18 cellular contexts compared by ENCODE assay signal in genomic region chr1:21304488-21304887, GRCh38. TPM values are rescaled to one million over a fixed set of nuclear protein-coding genes. Genes with fewer than 3 reads are reported as not detected.
DNase-seq lines count a peak whose midpoint lies in the region; ATAC-seq and TF ChIP-seq lines count a peak whose summit lies in the region.
"Had no signal": no experiment of that assay in that cellular context is flagged by ENCODE, and none has a peak within 500 bp of the region (broad histone marks: within the 10 kb centered on the region; RNA-seq: fewer than 3 reads in every experiment).

No MANE protein-coding gene starts in this region.

- no peaks in the 10 kb centered on the region for H3K9me3 Mint-ChIP-seq in activated T-cell treated with anti-CD3 and anti-CD28 coated beads, Interleukin-2, amount 50 U/mL, for 72 hours
- H3K9me3 Mint-ChIP-seq in memory B cell (no peaks in the 10 kb centered on the region), type B pancreatic cell (no peaks in the 10 kb centered on the region)
- no peaks in the 10 kb centered on the region for H3K9me3 Mint-ChIP-seq in CD8-positive, alpha-beta T cell
- H3K9me3 Mint-ChIP-seq: activated CD8-positive, alpha-beta T cell treated with anti-CD3 and anti-CD28 coated beads for 36 hours had no signal

- intact Hi-C loops in CD8-positive, alpha-beta T cell (cut with DNase I, micrococcal nuclease): no loop called here

- no peak for DNase-seq in activated T-cell treated with anti-CD3 and anti-CD28 coated beads, Interleukin-2, amount 50 U/mL, for 72 hours
- DNase-seq in activated T-cell treated with anti-CD3 and anti-CD28 coated beads for 4 hours (no peak), SK-N-MC (ENCODE audit: low read depth, low spot score) (no peak), memory B cell (ENCODE audit: low spot score in 2 of 2) (no peak), type B pancreatic cell (ENCODE audit: extremely low spot score, unreplicated experiment) (no peak), GM10248 (ENCODE audit: extremely low spot score) (no peak), hepatic stellate cell (ENCODE audit: low spot score) (no peak)
- DNase-seq in CD8-positive, alpha-beta T cell: no peak
- DNase-seq: activated CD8-positive, alpha-beta T cell treated with anti-CD3 and anti-CD28 coated beads for 36 hours; colonic mucosa; mammary epithelial cell; NCI-H2227 treated with DMSO at 0.1 percent for 48 hours; SHP77 treated with DMSO at 0.1 percent for 48 hours; stimulated activated CD4-positive, alpha-beta T cell treated with anti-CD3 and anti-CD28 coated beads, Interleukin-1b, Interleukin-23, amount 100 ng/mL, for 48 hours; T1000; tibial artery had no signal

- H3K27ac ChIP-seq in SK-N-MC: peak overlapping the region; percentile 54
- no peak overlapping the region for H3K27ac ChIP-seq in CD8-positive, alpha-beta T cell (ENCODE audit: low read depth, low read length)
- H3K27ac ChIP-seq: colonic mucosa had no signal

- no peaks in the 10 kb centered on the region for H3K36me3 ChIP-seq in SK-N-MC (ENCODE audit: insufficient read depth, low read length)
- H3K36me3 ChIP-seq in CD8-positive, alpha-beta T cell (ENCODE audit: insufficient read depth, low read length): no peaks in the 10 kb centered on the region
- H3K36me3 ChIP-seq: colonic mucosa, right atrium auricular region, tibial artery had no signal

- no peak for ATAC-seq in activated T-cell treated with anti-CD3 and anti-CD28 coated beads, Interleukin-2, amount 50 U/mL, for 72 hours (replicated peaks in 1 of 2)
- ATAC-seq in memory B cell (ENCODE audit: low read depth): no peak
- no peak for ATAC-seq in CD8-positive, alpha-beta T cell
- ATAC-seq: activated CD8-positive, alpha-beta T cell treated with anti-CD3 and anti-CD28 coated beads for 36 hours; HCT116 had no signal

- H3K9ac ChIP-seq in SK-N-MC (ENCODE audit: insufficient read length): no peak overlapping the region

- H3K4me3 ChIP-seq in SK-N-MC: no peak overlapping the region
- H3K4me3 ChIP-seq in CD8-positive, alpha-beta T cell (ENCODE audit: low read depth, low read length): no peak overlapping the region
- H3K4me3 ChIP-seq: colonic mucosa, right atrium auricular region, tibial artery had no signal

- peaks cover 46% of the 10 kb centered on the region for H3K4me1 ChIP-seq in CD8-positive, alpha-beta T cell (ENCODE audit: insufficient read depth, low read length)

- peak overlapping the region in 1 of 2 donors; percentile 6 for H3K4me3 Mint-ChIP-seq in activated T-cell treated with anti-CD3 and anti-CD28 coated beads, Interleukin-2, amount 50 U/mL, for 72 hours
- H3K4me3 Mint-ChIP-seq in memory B cell (no peak overlapping the region), type B pancreatic cell (no peak overlapping the region)
- no peak overlapping the region for H3K4me3 Mint-ChIP-seq in CD8-positive, alpha-beta T cell
- H3K4me3 Mint-ChIP-seq: activated CD8-positive, alpha-beta T cell treated with anti-CD3 and anti-CD28 coated beads for 36 hours had no signal

- TF ChIP-seq CTCF in type B pancreatic cell (conservative IDR thresholded peaks at IDR 0.05) (no peak), GM10248 (IDR thresholded peaks at IDR 0.05; ENCODE audit: control extremely low read depth, extremely low read depth, low read depth, missing control alignments) (no peak)
- TF ChIP-seq CTCF in CD8-positive, alpha-beta T cell (IDR thresholded peaks at IDR 0.05): no peak

- H3K4me1 Mint-ChIP-seq in activated T-cell treated with anti-CD3 and anti-CD28 coated beads, Interleukin-2, amount 50 U/mL, for 72 hours (ENCODE audit: low read depth): peaks cover 70% of the 10 kb centered on the region
- H3K4me1 Mint-ChIP-seq in memory B cell (peaks cover 48% of the 10 kb centered on the region), type B pancreatic cell (ENCODE audit: unreplicated experiment) (peaks cover 42% of the 10 kb centered on the region)
- H3K4me1 Mint-ChIP-seq in CD8-positive, alpha-beta T cell (ENCODE audit: low read depth): peaks cover 57% of the 10 kb centered on the region

- H3K27ac Mint-ChIP-seq in activated T-cell treated with anti-CD3 and anti-CD28 coated beads, Interleukin-2, amount 50 U/mL, for 72 hours: peak overlapping the region; percentile 78
- H3K27ac Mint-ChIP-seq in memory B cell: peak overlapping the region; percentile 57
- H3K27ac Mint-ChIP-seq in type B pancreatic cell: peak overlapping the region; percentile 24
- no peak overlapping the region for H3K27ac Mint-ChIP-seq in CD8-positive, alpha-beta T cell
- H3K27ac Mint-ChIP-seq: activated CD8-positive, alpha-beta T cell treated with anti-CD3 and anti-CD28 coated beads for 36 hours had no signal

- H3K36me3 Mint-ChIP-seq in activated T-cell treated with anti-CD3 and anti-CD28 coated beads, Interleukin-2, amount 50 U/mL, for 72 hours (ENCODE audit: insufficient read depth in 2 of 2): peaks cover 0 to 2% of the 10 kb centered on the region in 2 donors
- no peaks in the 10 kb centered on the region for H3K36me3 Mint-ChIP-seq in memory B cell
- H3K36me3 Mint-ChIP-seq in type B pancreatic cell: no peaks in the 10 kb centered on the region
- H3K36me3 Mint-ChIP-seq in CD8-positive, alpha-beta T cell: peaks cover 3% of the 10 kb centered on the region

- POLR2A ChIA-PET in CD8-positive, alpha-beta T cell (lab: Charles Lee): interaction anchor here (1.7 kb wide), 1 partner anchor 10 kb away, joined by 4 read pairs; no protein-coding TSS in a partner anchor
- POLR2A ChIA-PET in GM10248 (lab: Yijun Ruan, JAX): interaction anchor here (0.6 kb wide), 1 partner anchor 123 kb away, joined by 8 read pairs; no protein-coding TSS in a partner anchor

- H3K27me3 ChIP-seq in CD8-positive, alpha-beta T cell (ENCODE audit: insufficient read depth, low read length): no peaks in the 10 kb centered on the region
- H3K27me3 ChIP-seq: colonic mucosa, right atrium auricular region, tibial artery had no signal

- H3K27me3 Mint-ChIP-seq in activated T-cell treated with anti-CD3 and anti-CD28 coated beads, Interleukin-2, amount 50 U/mL, for 72 hours (ENCODE audit: low read depth): no peaks in the 10 kb centered on the region
- H3K27me3 Mint-ChIP-seq in memory B cell (no peaks in the 10 kb centered on the region), type B pancreatic cell (no peaks in the 10 kb centered on the region)
- H3K27me3 Mint-ChIP-seq in CD8-positive, alpha-beta T cell (ENCODE audit: low read depth): no peaks in the 10 kb centered on the region
- H3K27me3 Mint-ChIP-seq: activated CD8-positive, alpha-beta T cell treated with anti-CD3 and anti-CD28 coated beads for 36 hours had no signal

- CTCF ChIA-PET in CD8-positive, alpha-beta T cell (lab: Charles Lee): no interaction called here
- CTCF ChIA-PET in GM10248 (lab: Yijun Ruan, JAX): interaction anchor here (1.7 kb wide), 1 partner anchor 18 kb away, joined by 7 read pairs; no protein-coding TSS in a partner anchor

- H3K9me3 ChIP-seq in SK-N-MC (ENCODE audit: low read depth, low read length): no peaks in the 10 kb centered on the region
- H3K9me3 ChIP-seq in CD8-positive, alpha-beta T cell (ENCODE audit: low read length): no peaks in the 10 kb centered on the region
- H3K9me3 ChIP-seq: colonic mucosa, right atrium auricular region, tibial artery had no signal

RNA-seq across cellular contexts. Expression of gene ECE1, which starts 14.2 kb away (rescaled TPM):
- total RNA-seq in activated T-cell treated with anti-CD3 and anti-CD28 coated beads, Interleukin-2, amount 50 U/mL, for 72 hours: 100 to 1,000 TPM; 159 to 193 TPM
- 37.2 and 49.8 TPM in 2 replicates for total RNA-seq in type B pancreatic cell (ENCODE audit: low replicate concordance)
- total RNA-seq in CD8-positive, alpha-beta T cell: 10 to 100 TPM; 55.0 to 56.0 TPM
